Comparison of ENCODE assay signal across 17 cellular contexts in the genomic region with DNA sequence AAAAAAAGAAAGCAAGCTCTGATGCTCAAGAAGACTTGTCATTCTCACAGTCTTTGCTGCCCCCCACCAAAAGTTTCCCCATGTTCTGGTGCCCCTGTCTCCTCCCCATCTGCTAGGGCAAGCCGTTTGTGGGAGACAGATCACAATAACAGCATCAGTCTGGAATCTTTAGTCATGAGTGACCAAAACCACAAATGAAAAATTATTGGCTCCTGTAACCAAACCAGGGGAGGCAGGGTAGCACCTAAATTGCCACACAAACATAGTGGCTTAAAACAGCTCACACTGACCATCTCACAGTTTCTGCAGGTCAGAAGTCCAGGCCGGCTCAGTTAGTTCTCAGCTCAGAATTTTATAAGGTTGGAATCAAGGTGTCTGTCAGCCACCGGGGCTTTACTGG. TPM values are rescaled to one million over a fixed set of nuclear protein-coding genes. Genes with fewer than 3 reads are reported as not detected.
DNase-seq lines count a peak whose midpoint lies in the region; ATAC-seq and TF ChIP-seq lines count a peak whose summit lies in the region.
"Had no signal": no experiment of that assay in that cellular context is flagged by ENCODE, and none has a peak within 500 bp of the region (broad histone marks: within the 10 kb centered on the region; RNA-seq: fewer than 3 reads in every experiment).

No MANE protein-coding gene starts in this region.

- DNase-seq in AG09309 (ENCODE audit: low read depth), result peak; percentile 33
- peak; percentile 74 for DNase-seq in HS-5 (ENCODE audit: low read depth)
- DNase-seq in amniotic epithelial cell (ENCODE audit: low read depth), result peak; percentile 78
- DNase-seq in immature natural killer cell, result peak; percentile 62 to 69 (median 68)
- no peak for DNase-seq in aorta
- no peak for DNase-seq in left colon
- no peak for DNase-seq in CD1c-positive myeloid dendritic cell (ENCODE audit: extremely low spot score)
- DNase-seq: activated CD8-positive, alpha-beta memory T cell treated with anti-CD3 and anti-CD28 coated beads, Interleukin-2, amount 10 ng/mL, durations not matched to agents 7 days and 5 days; H7; NCI-H1417 treated with DMSO at 0.1 percent for 48 hours; NCI-H526; Right ventricle myocardium superior; stimulated activated CD4-positive, alpha-beta T cell treated with anti-CD3 and anti-CD28 coated beads, Interleukin-2, amount 100 ng/mL, for 48 hours had no signal

- WGBS in aorta, 2 donors, result 85 to 87% methylated on average over 3 of the region's 3 CpGs

- no peaks in the 10 kb centered on the region for H3K9me3 ChIP-seq in aorta (ENCODE audit: control insufficient read depth, low read length)

- no peaks in the 10 kb centered on the region for H3K27me3 ChIP-seq in aorta (ENCODE audit: control insufficient read depth in 1 of 2, insufficient read depth in 2 of 2, low read length in 1 of 2)

- H3K36me3 Mint-ChIP-seq in immature natural killer cell, result no peaks in the 10 kb centered on the region

- ATAC-seq in aorta (ENCODE audit: low FRiP score), result no peak
- no peak for ATAC-seq in HG02571 (IDR thresholded peaks at IDR 0.05; ENCODE audit: unreplicated experiment)
- ATAC-seq in left colon, result no peak
- ATAC-seq: activated CD8-positive, alpha-beta memory T cell treated with anti-CD3 and anti-CD28 coated beads, Interleukin-2, amount 10 ng/mL, durations not matched to agents 7 days and 5 days had no signal

- H3K27ac Mint-ChIP-seq in immature natural killer cell, result peak overlapping the region; percentile 66 to 99 (median 93)
- H3K27ac Mint-ChIP-seq: activated CD8-positive, alpha-beta memory T cell treated with anti-CD3 and anti-CD28 coated beads, Interleukin-2, amount 10 ng/mL, durations not matched to agents 7 days and 5 days; activated naive CD4-positive, alpha-beta T cell treated with anti-CD3 and anti-CD28 coated beads, Interleukin-2, amount 50 U/mL, for 72 hours; B cell had no signal

- no peak for TF ChIP-seq CTCF in AG09309 (IDR thresholded peaks at IDR 0.05; ENCODE audit: control insufficient read depth, insufficient read depth, low read depth, low read length, missing control alignments)

- no peak overlapping the region for H3K27ac ChIP-seq in aorta (ENCODE audit: low read depth in 1 of 2, low read length in 2 of 2)
- H3K27ac ChIP-seq: coronary artery had no signal

- H3K36me3 ChIP-seq in aorta (ENCODE audit: control insufficient read depth in 1 of 2, insufficient read depth in 2 of 2, low read length in 1 of 2), result no peaks in the 10 kb centered on the region

- H3K4me1 ChIP-seq in aorta (ENCODE audit: control insufficient read depth in 1 of 2, insufficient read depth in 2 of 2, low read length in 2 of 2), result no peaks in the 10 kb centered on the region

- H3K4me1 Mint-ChIP-seq in immature natural killer cell, result peaks cover 82 to 87% of the 10 kb centered on the region in 2 donors
- H3K4me1 Mint-ChIP-seq: activated CD8-positive, alpha-beta memory T cell treated with anti-CD3 and anti-CD28 coated beads, Interleukin-2, amount 10 ng/mL, durations not matched to agents 7 days and 5 days had no signal

- intact Hi-C loops in aorta (cut with DNase I) (no loop called here), left colon (cut with DNase I, micrococcal nuclease) (no loop called here)

- peak overlapping the region; percentile 28 to 46 (median 37) for H3K4me3 Mint-ChIP-seq in immature natural killer cell
- H3K4me3 Mint-ChIP-seq: activated CD8-positive, alpha-beta memory T cell treated with anti-CD3 and anti-CD28 coated beads, Interleukin-2, amount 10 ng/mL, durations not matched to agents 7 days and 5 days; B cell had no signal

- H3K4me3 ChIP-seq in AG09309 (ENCODE audit: control insufficient read depth, low read depth, low read length) (no peak overlapping the region), aorta (ENCODE audit: low read length in 2 of 2) (no peak overlapping the region)
- H3K4me3 ChIP-seq: coronary artery had no signal

- H3K27me3 Mint-ChIP-seq in immature natural killer cell (ENCODE audit: low read depth in 3 of 3), result peaks cover 18 to 25% (median 21%) of the 10 kb centered on the region in 3 donors

- no peaks in the 10 kb centered on the region for H3K9me3 Mint-ChIP-seq in immature natural killer cell

RNA-seq across cellular contexts. Expression of a gene that starts 9.1 kb away (rescaled TPM):
- polyA plus RNA-seq in immature natural killer cell (1 to 10 TPM; 5.8 to 8.9 (median 7.8) TPM), aorta (1 to 10 TPM in 1 of 2 donors, under 1 TPM in 1; 0.56 to 3.5 TPM)
- total RNA-seq in aorta (1 to 10 TPM; 4.0 to 6.7 TPM), left colon (100 to 1,000 TPM; 110 to 461 TPM)

Comparison
In these comparisons a context has a peak if more than half of its experiments do, and no peak if none do; other contexts are left out.
1. DNase-seq: peak in AG09309 (single experiment), HS-5 (single experiment), amniotic epithelial cell (single experiment) and immature natural killer cell (3 of 3); none in aorta (0 of 2), left colon (0 of 2) and CD1c-positive myeloid dendritic cell (single experiment).
2. RNA of a gene that starts 9.1 kb away (total RNA-seq): 110 to 461 TPM in left colon; 4.0 to 6.7 TPM in aorta; every median in the first group is over 10 times any median in the second.